In the genomic region with DNA sequence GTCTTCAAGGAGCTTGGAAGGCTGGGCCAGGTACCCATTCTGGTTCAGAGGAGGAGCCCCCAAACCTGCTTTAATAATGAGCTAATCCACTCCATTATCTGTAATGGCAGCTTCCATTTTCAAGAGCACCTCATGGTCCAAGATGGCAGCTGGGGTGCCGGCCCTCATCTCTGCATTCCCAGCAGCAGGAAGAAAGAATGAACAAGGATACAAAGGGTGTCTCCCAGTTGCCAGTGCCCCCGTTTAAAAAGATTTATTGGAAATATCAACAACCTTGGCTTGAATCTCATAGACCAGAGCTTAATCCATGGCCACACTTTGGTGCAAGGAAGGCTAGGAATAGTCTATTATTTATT, we compare ENCODE assay signal across 16 cellular contexts. TPM values are rescaled to one million over a fixed set of nuclear protein-coding genes. Genes with fewer than 3 reads are reported as not detected.
A peak's percentile ranks its signal among the peaks of the same experiment; 100 is the strongest.
DNase-seq lines count a peak whose midpoint lies in the region; TF ChIP-seq lines count a peak whose summit lies in the region.
"Had no signal": no experiment of that assay in that cellular context is flagged by ENCODE, and none has a peak within 500 bp of the region (broad histone marks: within the 10 kb centered on the region; RNA-seq: fewer than 3 reads in every experiment).

No MANE protein-coding gene starts in this region.

- H3K27me3 Mint-ChIP-seq in activated CD4-positive, alpha-beta T cell treated with anti-CD3 and anti-CD28 coated beads, Interleukin-2, amount 10 ng/mL, durations not matched to agents 24 days and 14 days = no peaks in the 10 kb centered on the region

- H3K9me3 Mint-ChIP-seq in activated CD4-positive, alpha-beta T cell treated with anti-CD3 and anti-CD28 coated beads, Interleukin-2, amount 10 ng/mL, durations not matched to agents 24 days and 14 days = no peaks in the 10 kb centered on the region

- no peaks in the 10 kb centered on the region for H3K27me3 ChIP-seq in neutrophil
- no peaks in the 10 kb centered on the region for H3K27me3 ChIP-seq in right atrium auricular region
- H3K27me3 ChIP-seq: brain microvascular endothelial cell had no signal

- H3K9me3 ChIP-seq in KOPT-K1 (ENCODE audit: insufficient read depth, low read length, poor library complexity, severe bottlenecking) = no peaks in the 10 kb centered on the region
- H3K9me3 ChIP-seq in neutrophil = no peaks in the 10 kb centered on the region
- no peaks in the 10 kb centered on the region for H3K9me3 ChIP-seq in right atrium auricular region
- H3K9me3 ChIP-seq: A549, left ventricle myocardium inferior had no signal

- peaks cover 8% of the 10 kb centered on the region for H3K36me3 Mint-ChIP-seq in activated CD4-positive, alpha-beta T cell treated with anti-CD3 and anti-CD28 coated beads, Interleukin-2, amount 10 ng/mL, durations not matched to agents 24 days and 14 days (ENCODE audit: low read depth)

- H3K36me3 ChIP-seq in KOPT-K1 (ENCODE audit: insufficient read depth, low read length) (no peaks in the 10 kb centered on the region), neutrophil (peaks cover 75% of the 10 kb centered on the region), right atrium auricular region (no peaks in the 10 kb centered on the region)
- H3K36me3 ChIP-seq: brain microvascular endothelial cell, left ventricle myocardium inferior had no signal

- H3K4me1 ChIP-seq in neutrophil (ENCODE audit: control insufficient read depth in 1 of 2, insufficient read depth in 1 of 2, low read depth in 1 of 2, low read length in 1 of 2) (peaks cover 65 to 68% of the 10 kb centered on the region in 2 experiments), right atrium auricular region (no peaks in the 10 kb centered on the region)
- H3K4me1 ChIP-seq: left ventricle myocardium inferior had no signal

- intact Hi-C loops in activated CD4-positive, alpha-beta T cell treated with anti-CD3 and anti-CD28 coated beads, Interleukin-2, amount 10 ng/mL, durations not matched to agents 24 days and 14 days (cut with micrococcal nuclease) = no loop called here

- H3K4me3 Mint-ChIP-seq in activated CD4-positive, alpha-beta T cell treated with anti-CD3 and anti-CD28 coated beads, Interleukin-2, amount 10 ng/mL, durations not matched to agents 24 days and 14 days = peak overlapping the region; percentile 55

- H3K4me3 ChIP-seq in neutrophil (ENCODE audit: low read depth in 1 of 2, low read length in 1 of 2) (peak overlapping the region; percentile 49 to 61), right atrium auricular region (no peak overlapping the region)
- H3K4me3 ChIP-seq: A549, left ventricle myocardium inferior had no signal

- peak overlapping the region; percentile 86 for H3K27ac Mint-ChIP-seq in activated CD4-positive, alpha-beta T cell treated with anti-CD3 and anti-CD28 coated beads, Interleukin-2, amount 10 ng/mL, durations not matched to agents 24 days and 14 days

- no peak for TF ChIP-seq CTCF in neutrophil (IDR thresholded peaks at IDR 0.05)
- no peak for TF ChIP-seq CTCF in right atrium auricular region (IDR thresholded peaks at IDR 0.05)

- H3K27ac ChIP-seq in KOPT-K1 (ENCODE audit: low read depth, low read length, poor library complexity, severe bottlenecking) = peak overlapping the region; percentile 84
- peak overlapping the region; percentile 59 for H3K27ac ChIP-seq in caudate nucleus (ENCODE audit: low read depth, low read length)
- peak overlapping the region; percentile 95 for H3K27ac ChIP-seq in neutrophil
- no peak overlapping the region for H3K27ac ChIP-seq in right atrium auricular region
- H3K27ac ChIP-seq: A549, brain microvascular endothelial cell, left ventricle myocardium inferior had no signal

- DNase-seq in activated CD4-positive, alpha-beta T cell treated with anti-CD3 and anti-CD28 coated beads, Interleukin-2, amount 10 ng/mL, durations not matched to agents 24 days and 14 days = no peak
- DNase-seq in activated CD4-positive, alpha-beta T cell treated with anti-CD3 and anti-CD28 coated beads, Interleukin-2, amount 50 U/mL, for 4 hours = no peak
- no peak for DNase-seq in caudate nucleus (lab: John Stamatoyannopoulos, UW)
- no peak for DNase-seq in cerebellar cortex (ENCODE audit: low spot score)
- no peak for DNase-seq in putamen (ENCODE audit: low spot score)
- no peak for DNase-seq in right atrium auricular region (ENCODE audit: low spot score)
- DNase-seq: brain microvascular endothelial cell; cortex of kidney; glutamatergic neuron; left ventricle myocardium inferior; NCI-H1417 treated with DMSO at 0.1 percent for 48 hours; NCI-H526; stimulated activated CD4-positive, alpha-beta T cell treated with anti-CD3 and anti-CD28 coated beads, Interleukin-4, amount 100 ng/mL, for 4 hours had no signal

- H3K4me1 Mint-ChIP-seq in activated CD4-positive, alpha-beta T cell treated with anti-CD3 and anti-CD28 coated beads, Interleukin-2, amount 10 ng/mL, durations not matched to agents 24 days and 14 days = peaks cover 23% of the 10 kb centered on the region

RNA-seq across cellular contexts. Expression of a gene that starts 8.5 kb away (rescaled TPM):
- 13.8 and 16.9 TPM in 2 replicates for total RNA-seq in activated CD4-positive, alpha-beta T cell treated with anti-CD3 and anti-CD28 coated beads, Interleukin-2, amount 10 ng/mL, durations not matched to agents 24 days and 14 days
- 1 to 10 TPM; 1.4 to 6.1 TPM for total RNA-seq in right atrium auricular region

RNA-seq across cellular contexts. Expression of a gene that starts 35.9 kb away (rescaled TPM):
- 88.0 and 94.7 TPM in 2 replicates for total RNA-seq in activated CD4-positive, alpha-beta T cell treated with anti-CD3 and anti-CD28 coated beads, Interleukin-2, amount 10 ng/mL, durations not matched to agents 24 days and 14 days
- 1 to 10 TPM; 6.0 to 8.5 TPM for total RNA-seq in right atrium auricular region

RNA-seq across cellular contexts. Expression of a gene that starts 44.2 kb away (rescaled TPM):
- 384 and 389 TPM in 2 replicates for total RNA-seq in activated CD4-positive, alpha-beta T cell treated with anti-CD3 and anti-CD28 coated beads, Interleukin-2, amount 10 ng/mL, durations not matched to agents 24 days and 14 days
- 100 to 1,000 TPM; 175 to 203 TPM for total RNA-seq in right atrium auricular region

Comparison
In these comparisons a context has a peak if more than half of its experiments do, and no peak if none do; other contexts are left out.
1. H3K27ac ChIP-seq: peak in KOPT-K1 (single experiment), caudate nucleus (single experiment) and neutrophil (single experiment); none in right atrium auricular region (0 of 2).
2. H3K4me3 ChIP-seq: peak in neutrophil (2 of 2); none in right atrium auricular region (0 of 2).